Comparison of ENCODE assay signal across 9 cellular contexts in genomic region chr1:199684686-199685273, GRCh38.
DNase-seq lines count a peak whose midpoint lies in the region; FAIRE-seq and TF ChIP-seq lines count a peak whose summit lies in the region.
"Had no signal": no experiment of that assay in that cellular context is flagged by ENCODE, and none has a peak within 500 bp of the region (broad histone marks: within the 10 kb centered on the region; RNA-seq: fewer than 3 reads in every experiment).

No MANE protein-coding gene starts in this region.

- peaks cover 50% of the 10 kb centered on the region for H3K4me1 Mint-ChIP-seq in HFFc6 (ENCODE audit: low read depth)

- no peaks in the 10 kb centered on the region for H3K36me3 ChIP-seq in MM.1S (replicated peaks; ENCODE audit: insufficient read depth, low read length)

- H3K4me2 ChIP-seq in MM.1S (ENCODE audit: low read depth, low read length), result no peak overlapping the region

- H3K9ac ChIP-seq in MM.1S (ENCODE audit: low read length), result no peak overlapping the region

- peak; percentile 76 for FAIRE-seq in RCC 7860 (lab: Jason Lieb, UNC)

- DNase-seq in AG09319 (ENCODE audit: extremely low read depth, low read depth) (peak; percentile 28), HFFc6 (peak; percentile 79), MM.1S (peak; percentile 51), RCC 7860 (ENCODE audit: low spot score) (peak; percentile 37), dermis microvascular lymphatic vessel endothelial cell (ENCODE audit: low read depth in 2 of 2) (peak; percentile 69 to 80), midbrain (lab: John Stamatoyannopoulos, UW) (peak; percentile 57), T-helper 9 cell (no peak)

- no peaks in the 10 kb centered on the region for H3K9me3 Mint-ChIP-seq in HFFc6

- H3K9me3 ChIP-seq in MM.1S (replicated peaks; ENCODE audit: insufficient read depth, low read length), result no peaks in the 10 kb centered on the region

- H3K36me3 Mint-ChIP-seq in HFFc6 (ENCODE audit: low read depth), result no peaks in the 10 kb centered on the region

- TF ChIP-seq CTCF in AG09319 (IDR thresholded peaks at IDR 0.05; ENCODE audit: low read depth, low read length) (peak; percentile 81), GM12872 (IDR thresholded peaks at IDR 0.05; ENCODE audit: insufficient read depth, low read depth, low read length) (peak; percentile 72; the same call in 2 of the 3 replicates), HFFc6 (IDR thresholded peaks at IDR 0.05) (peak; percentile 93), MM.1S (IDR thresholded peaks at IDR 0.05; ENCODE audit: low read length) (peak; percentile 87)

- H3K4me3 ChIP-seq in MM.1S (ENCODE audit: low read length), result no peak overlapping the region
- H3K4me3 ChIP-seq: skin epidermis had no signal

- no peaks in the 10 kb centered on the region for H3F3A ChIP-seq in MM.1S (ENCODE audit: insufficient read depth, low read length)

- H3K79me2 ChIP-seq in MM.1S (ENCODE audit: low read length), result no peaks in the 10 kb centered on the region

- H3K27me3 ChIP-seq in MM.1S (replicated peaks; ENCODE audit: insufficient read depth, low read length), result no peaks in the 10 kb centered on the region

- no peaks in the 10 kb centered on the region for H3K9me2 ChIP-seq in MM.1S (replicated peaks; ENCODE audit: insufficient read depth, low read length)

- no peak overlapping the region for H3K4me3 Mint-ChIP-seq in HFFc6

- 0 out of 2 replicates have a peak overlapping the region, but pooled peaks have one; percentile 46 for H3K27ac Mint-ChIP-seq in HFFc6

- H3K4me1 ChIP-seq in MM.1S (ENCODE audit: low read length), result no peaks in the 10 kb centered on the region

- H4K20me1 ChIP-seq in MM.1S (ENCODE audit: insufficient read depth, low read length), result no peaks in the 10 kb centered on the region

- no peaks in the 10 kb centered on the region; the same call in 1 of the 2 replicates for H3K27me3 Mint-ChIP-seq in HFFc6 (ENCODE audit: insufficient read depth)

- no peak overlapping the region for H2AFZ ChIP-seq in MM.1S (ENCODE audit: low read length)

- no peak overlapping the region for H3K27ac ChIP-seq in MM.1S (ENCODE audit: low read length)
- H3K27ac ChIP-seq: skin epidermis had no signal
